Comparison of ENCODE assay signal across 7 cellular contexts in the genomic region with DNA sequence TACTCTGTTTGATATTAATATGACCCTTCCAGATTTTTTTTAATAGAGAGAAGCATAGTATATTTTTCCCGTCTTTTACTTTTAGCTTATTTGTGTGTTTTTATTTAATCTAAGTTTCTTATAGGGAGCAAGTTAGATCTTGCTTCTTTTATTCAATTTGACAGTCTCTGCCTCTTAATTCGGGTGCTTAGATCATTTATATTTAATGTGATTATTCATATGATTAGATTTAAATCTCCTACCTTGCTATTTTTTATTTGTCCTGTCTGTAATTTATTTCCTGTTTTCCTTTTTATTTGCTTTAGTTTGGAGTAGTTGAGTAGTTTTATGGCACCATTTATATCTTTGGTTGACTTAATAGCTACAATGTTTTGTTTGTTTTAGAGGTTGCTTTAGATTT.
"Had no signal": no experiment of that assay in that cellular context is flagged by ENCODE, and none has a peak within 500 bp of the region (broad histone marks: within the 10 kb centered on the region; RNA-seq: fewer than 3 reads in every experiment).

No MANE protein-coding gene starts in this region.

- H3K4me2 ChIP-seq: KMS-11 had no signal

- DNase-seq: IMR-90, KBM-7, KG1 had no signal

- ATAC-seq: HepG2 had no signal

- H3K9ac ChIP-seq: KMS-11 had no signal

- H3K27ac ChIP-seq: HL-60, KMS-11 had no signal

- FAIRE-seq: HepG2, HTR-8/SVneo had no signal
